In the genomic region with DNA sequence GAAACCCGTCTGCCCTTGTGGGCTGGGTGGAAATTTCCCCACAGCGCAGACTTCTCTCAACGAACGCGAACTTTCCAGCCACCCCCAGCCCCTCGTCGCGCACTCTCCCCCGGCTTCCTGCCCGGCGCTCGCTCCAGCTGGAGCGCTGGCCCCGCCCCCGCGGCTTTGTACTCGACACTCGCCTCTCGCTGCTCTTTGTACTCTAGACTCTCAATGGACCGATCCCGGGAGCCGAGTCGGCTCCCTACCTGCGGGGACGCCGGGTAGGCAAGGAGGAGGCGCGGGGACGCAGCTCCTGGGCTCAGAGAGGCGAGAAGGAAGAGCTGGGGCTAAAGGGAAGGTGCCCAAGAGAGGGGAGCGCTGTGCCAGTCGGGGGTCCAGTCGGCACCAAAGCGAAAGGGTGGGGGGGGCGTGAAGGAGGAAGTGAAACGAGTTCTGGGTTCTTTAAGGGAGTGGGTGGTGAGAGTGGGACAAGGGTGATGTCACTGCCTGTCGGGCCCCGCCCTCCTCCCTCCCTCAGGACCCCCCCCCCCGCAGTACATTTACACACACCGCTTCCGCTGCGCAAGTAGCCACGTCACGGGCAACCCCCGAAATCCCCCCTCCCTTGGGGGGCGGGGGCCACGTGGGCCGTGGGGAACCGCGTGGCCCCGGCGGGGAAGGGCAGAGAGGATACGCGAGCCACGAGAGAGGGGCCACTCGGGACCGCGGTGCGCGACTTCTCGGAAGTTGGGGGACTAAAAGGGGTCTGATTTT, we compare ENCODE assay signal across 1 cellular context.
A peak's percentile ranks its signal among the peaks of the same experiment; 100 is the strongest.
TF ChIP-seq lines count a peak whose summit lies in the region.

No MANE protein-coding gene starts in this region.

TF ChIP-seq in HepG2, 621 proteins besides CTCF, POLR2A, EP300 and RAD21 (continues in another document):
- TF ChIP-seq XRCC5 (optimal IDR thresholded peaks at IDR 0.05; ENCODE audit: low read length): peak; percentile 38
- 0 out of 2 replicates have a peak, but pooled peaks have one; percentile 48 for TF ChIP-seq ZNF33B (CRISPR knock-in tag; IDR thresholded peaks at IDR 0.05)
- TF ChIP-seq ZMYM4 (CRISPR knock-in tag; IDR thresholded peaks at IDR 0.05): peak; percentile 42; the same call in 1 of the 2 replicates
- TF ChIP-seq, protein P1, sequence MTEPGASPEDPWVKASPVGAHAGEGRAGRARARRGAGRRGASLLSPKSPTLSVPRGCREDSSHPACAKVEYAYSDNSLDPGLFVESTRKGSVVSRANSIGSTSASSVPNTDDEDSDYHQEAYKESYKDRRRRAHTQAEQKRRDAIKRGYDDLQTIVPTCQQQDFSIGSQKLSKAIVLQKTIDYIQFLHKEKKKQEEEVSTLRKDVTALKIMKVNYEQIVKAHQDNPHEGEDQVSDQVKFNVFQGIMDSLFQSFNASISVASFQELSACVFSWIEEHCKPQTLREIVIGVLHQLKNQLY (CRISPR knock-in tag; IDR thresholded peaks at IDR 0.05): no peak
- TF ChIP-seq SRSF1 (optimal IDR thresholded peaks at IDR 0.05; ENCODE audit: low read depth, low read length): peak; percentile 27
- TF ChIP-seq U2AF2 (IDR thresholded peaks at IDR 0.05; ENCODE audit: low read depth, low read length): 0 out of 2 replicates have a peak, but pooled peaks have one; percentile 64
- no peak for TF ChIP-seq HNRNPH1 (optimal IDR thresholded peaks at IDR 0.05; ENCODE audit: low read depth, low read length)
- no peak for TF ChIP-seq HMGA1 (CRISPR knock-in tag; conservative IDR thresholded peaks at IDR 0.05)
- TF ChIP-seq ZBTB7A (CRISPR knock-in tag; IDR thresholded peaks at IDR 0.05): peak; percentile 29; the same call in 1 of the 2 replicates
- TF ChIP-seq, protein P2, sequence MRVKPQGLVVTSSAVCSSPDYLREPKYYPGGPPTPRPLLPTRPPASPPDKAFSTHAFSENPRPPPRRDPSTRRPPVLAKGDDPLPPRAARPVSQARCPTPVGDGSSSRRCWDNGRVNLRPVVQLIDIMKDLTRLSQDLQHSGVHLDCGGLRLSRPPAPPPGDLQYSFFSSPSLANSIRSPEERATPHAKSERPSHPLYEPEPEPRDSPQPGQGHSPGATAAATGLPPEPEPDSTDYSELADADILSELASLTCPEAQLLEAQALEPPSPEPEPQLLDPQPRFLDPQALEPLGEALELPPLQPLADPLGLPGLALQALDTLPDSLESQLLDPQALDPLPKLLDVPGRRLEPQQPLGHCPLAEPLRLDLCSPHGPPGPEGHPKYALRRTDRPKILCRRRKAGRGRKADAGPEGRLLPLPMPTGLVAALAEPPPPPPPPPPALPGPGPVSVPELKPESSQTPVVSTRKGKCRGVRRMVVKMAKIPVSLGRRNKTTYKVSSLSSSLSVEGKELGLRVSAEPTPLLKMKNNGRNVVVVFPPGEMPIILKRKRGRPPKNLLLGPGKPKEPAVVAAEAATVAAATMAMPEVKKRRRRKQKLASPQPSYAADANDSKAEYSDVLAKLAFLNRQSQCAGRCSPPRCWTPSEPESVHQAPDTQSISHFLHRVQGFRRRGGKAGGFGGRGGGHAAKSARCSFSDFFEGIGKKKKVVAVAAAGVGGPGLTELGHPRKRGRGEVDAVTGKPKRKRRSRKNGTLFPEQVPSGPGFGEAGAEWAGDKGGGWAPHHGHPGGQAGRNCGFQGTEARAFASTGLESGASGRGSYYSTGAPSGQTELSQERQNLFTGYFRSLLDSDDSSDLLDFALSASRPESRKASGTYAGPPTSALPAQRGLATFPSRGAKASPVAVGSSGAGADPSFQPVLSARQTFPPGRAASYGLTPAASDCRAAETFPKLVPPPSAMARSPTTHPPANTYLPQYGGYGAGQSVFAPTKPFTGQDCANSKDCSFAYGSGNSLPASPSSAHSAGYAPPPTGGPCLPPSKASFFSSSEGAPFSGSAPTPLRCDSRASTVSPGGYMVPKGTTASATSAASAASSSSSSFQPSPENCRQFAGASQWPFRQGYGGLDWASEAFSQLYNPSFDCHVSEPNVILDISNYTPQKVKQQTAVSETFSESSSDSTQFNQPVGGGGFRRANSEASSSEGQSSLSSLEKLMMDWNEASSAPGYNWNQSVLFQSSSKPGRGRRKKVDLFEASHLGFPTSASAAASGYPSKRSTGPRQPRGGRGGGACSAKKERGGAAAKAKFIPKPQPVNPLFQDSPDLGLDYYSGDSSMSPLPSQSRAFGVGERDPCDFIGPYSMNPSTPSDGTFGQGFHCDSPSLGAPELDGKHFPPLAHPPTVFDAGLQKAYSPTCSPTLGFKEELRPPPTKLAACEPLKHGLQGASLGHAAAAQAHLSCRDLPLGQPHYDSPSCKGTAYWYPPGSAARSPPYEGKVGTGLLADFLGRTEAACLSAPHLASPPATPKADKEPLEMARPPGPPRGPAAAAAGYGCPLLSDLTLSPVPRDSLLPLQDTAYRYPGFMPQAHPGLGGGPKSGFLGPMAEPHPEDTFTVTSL (CRISPR knock-in tag; IDR thresholded peaks at IDR 0.05; ENCODE audit: borderline replicate concordance): no peak
- no peak for TF ChIP-seq KMT2A (CRISPR knock-in tag; IDR thresholded peaks at IDR 0.05)
- TF ChIP-seq CBX1 (IDR thresholded peaks at IDR 0.05; ENCODE audit: low read depth): peak; percentile 7
- TF ChIP-seq SNAPC2 (CRISPR knock-in tag; IDR thresholded peaks at IDR 0.05): no peak
- no peak for TF ChIP-seq ZBTB8A (CRISPR knock-in tag; IDR thresholded peaks at IDR 0.05; ENCODE audit: borderline replicate concordance, low read depth)
- TF ChIP-seq IRF2 (CRISPR knock-in tag; IDR thresholded peaks at IDR 0.05): peak; percentile 13; the same call in 1 of the 2 replicates
- no peak for TF ChIP-seq ZNF850 (CRISPR knock-in tag; conservative IDR thresholded peaks at IDR 0.05)
- TF ChIP-seq ZNF629 (CRISPR knock-in tag; conservative IDR thresholded peaks at IDR 0.05): no peak
- TF ChIP-seq ZNF660 (CRISPR knock-in tag; IDR thresholded peaks at IDR 0.05; ENCODE audit: borderline replicate concordance, low read depth): no peak
- TF ChIP-seq, protein P3, sequence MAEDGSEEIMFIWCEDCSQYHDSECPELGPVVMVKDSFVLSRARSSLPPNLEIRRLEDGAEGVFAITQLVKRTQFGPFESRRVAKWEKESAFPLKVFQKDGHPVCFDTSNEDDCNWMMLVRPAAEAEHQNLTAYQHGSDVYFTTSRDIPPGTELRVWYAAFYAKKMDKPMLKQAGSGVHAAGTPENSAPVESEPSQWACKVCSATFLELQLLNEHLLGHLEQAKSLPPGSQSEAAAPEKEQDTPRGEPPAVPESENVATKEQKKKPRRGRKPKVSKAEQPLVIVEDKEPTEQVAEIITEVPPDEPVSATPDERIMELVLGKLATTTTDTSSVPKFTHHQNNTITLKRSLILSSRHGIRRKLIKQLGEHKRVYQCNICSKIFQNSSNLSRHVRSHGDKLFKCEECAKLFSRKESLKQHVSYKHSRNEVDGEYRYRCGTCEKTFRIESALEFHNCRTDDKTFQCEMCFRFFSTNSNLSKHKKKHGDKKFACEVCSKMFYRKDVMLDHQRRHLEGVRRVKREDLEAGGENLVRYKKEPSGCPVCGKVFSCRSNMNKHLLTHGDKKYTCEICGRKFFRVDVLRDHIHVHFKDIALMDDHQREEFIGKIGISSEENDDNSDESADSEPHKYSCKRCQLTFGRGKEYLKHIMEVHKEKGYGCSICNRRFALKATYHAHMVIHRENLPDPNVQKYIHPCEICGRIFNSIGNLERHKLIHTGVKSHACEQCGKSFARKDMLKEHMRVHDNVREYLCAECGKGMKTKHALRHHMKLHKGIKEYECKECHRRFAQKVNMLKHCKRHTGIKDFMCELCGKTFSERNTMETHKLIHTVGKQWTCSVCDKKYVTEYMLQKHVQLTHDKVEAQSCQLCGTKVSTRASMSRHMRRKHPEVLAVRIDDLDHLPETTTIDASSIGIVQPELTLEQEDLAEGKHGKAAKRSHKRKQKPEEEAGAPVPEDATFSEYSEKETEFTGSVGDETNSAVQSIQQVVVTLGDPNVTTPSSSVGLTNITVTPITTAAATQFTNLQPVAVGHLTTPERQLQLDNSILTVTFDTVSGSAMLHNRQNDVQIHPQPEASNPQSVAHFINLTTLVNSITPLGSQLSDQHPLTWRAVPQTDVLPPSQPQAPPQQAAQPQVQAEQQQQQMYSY (CRISPR knock-in tag; IDR thresholded peaks at IDR 0.05): peak; percentile 88
- TF ChIP-seq, protein P4, sequence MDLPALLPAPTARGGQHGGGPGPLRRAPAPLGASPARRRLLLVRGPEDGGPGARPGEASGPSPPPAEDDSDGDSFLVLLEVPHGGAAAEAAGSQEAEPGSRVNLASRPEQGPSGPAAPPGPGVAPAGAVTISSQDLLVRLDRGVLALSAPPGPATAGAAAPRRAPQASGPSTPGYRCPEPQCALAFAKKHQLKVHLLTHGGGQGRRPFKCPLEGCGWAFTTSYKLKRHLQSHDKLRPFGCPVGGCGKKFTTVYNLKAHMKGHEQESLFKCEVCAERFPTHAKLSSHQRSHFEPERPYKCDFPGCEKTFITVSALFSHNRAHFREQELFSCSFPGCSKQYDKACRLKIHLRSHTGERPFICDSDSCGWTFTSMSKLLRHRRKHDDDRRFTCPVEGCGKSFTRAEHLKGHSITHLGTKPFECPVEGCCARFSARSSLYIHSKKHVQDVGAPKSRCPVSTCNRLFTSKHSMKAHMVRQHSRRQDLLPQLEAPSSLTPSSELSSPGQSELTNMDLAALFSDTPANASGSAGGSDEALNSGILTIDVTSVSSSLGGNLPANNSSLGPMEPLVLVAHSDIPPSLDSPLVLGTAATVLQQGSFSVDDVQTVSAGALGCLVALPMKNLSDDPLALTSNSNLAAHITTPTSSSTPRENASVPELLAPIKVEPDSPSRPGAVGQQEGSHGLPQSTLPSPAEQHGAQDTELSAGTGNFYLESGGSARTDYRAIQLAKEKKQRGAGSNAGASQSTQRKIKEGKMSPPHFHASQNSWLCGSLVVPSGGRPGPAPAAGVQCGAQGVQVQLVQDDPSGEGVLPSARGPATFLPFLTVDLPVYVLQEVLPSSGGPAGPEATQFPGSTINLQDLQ (CRISPR knock-in tag; IDR thresholded peaks at IDR 0.05): 0 out of 2 replicates have a peak, but pooled peaks have one; percentile 65
- TF ChIP-seq PAWR (CRISPR knock-in tag; IDR thresholded peaks at IDR 0.05; ENCODE audit: borderline replicate concordance): no peak
- TF ChIP-seq, protein P5, sequence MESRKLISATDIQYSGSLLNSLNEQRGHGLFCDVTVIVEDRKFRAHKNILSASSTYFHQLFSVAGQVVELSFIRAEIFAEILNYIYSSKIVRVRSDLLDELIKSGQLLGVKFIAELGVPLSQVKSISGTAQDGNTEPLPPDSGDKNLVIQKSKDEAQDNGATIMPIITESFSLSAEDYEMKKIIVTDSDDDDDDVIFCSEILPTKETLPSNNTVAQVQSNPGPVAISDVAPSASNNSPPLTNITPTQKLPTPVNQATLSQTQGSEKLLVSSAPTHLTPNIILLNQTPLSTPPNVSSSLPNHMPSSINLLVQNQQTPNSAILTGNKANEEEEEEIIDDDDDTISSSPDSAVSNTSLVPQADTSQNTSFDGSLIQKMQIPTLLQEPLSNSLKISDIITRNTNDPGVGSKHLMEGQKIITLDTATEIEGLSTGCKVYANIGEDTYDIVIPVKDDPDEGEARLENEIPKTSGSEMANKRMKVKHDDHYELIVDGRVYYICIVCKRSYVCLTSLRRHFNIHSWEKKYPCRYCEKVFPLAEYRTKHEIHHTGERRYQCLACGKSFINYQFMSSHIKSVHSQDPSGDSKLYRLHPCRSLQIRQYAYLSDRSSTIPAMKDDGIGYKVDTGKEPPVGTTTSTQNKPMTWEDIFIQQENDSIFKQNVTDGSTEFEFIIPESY (CRISPR knock-in tag; IDR thresholded peaks at IDR 0.05): no peak
- TF ChIP-seq ZNF644 (CRISPR knock-in tag; IDR thresholded peaks at IDR 0.05; ENCODE audit: low read depth): no peak
- TF ChIP-seq GATAD1 (CRISPR knock-in tag; IDR thresholded peaks at IDR 0.05): no peak
- TF ChIP-seq ETV5 (CRISPR knock-in tag; IDR thresholded peaks at IDR 0.05; ENCODE audit: borderline replicate concordance): 0 out of 2 replicates have a peak, but pooled peaks have one; percentile 33
- 0 out of 2 replicates have a peak, but pooled peaks have one; percentile 1 for TF ChIP-seq POLR2AphosphoS2 (IDR thresholded peaks at IDR 0.05; ENCODE audit: low read depth, low read length)
- TF ChIP-seq GZF1 (CRISPR knock-in tag; IDR thresholded peaks at IDR 0.05): no peak
- 0 out of 2 replicates have a peak, but pooled peaks have one; percentile 11 for TF ChIP-seq GATA4 (IDR thresholded peaks at IDR 0.05; ENCODE audit: borderline replicate concordance, low read depth)
- no peak for TF ChIP-seq ZFAT (CRISPR knock-in tag; conservative IDR thresholded peaks at IDR 0.05)
- no peak for TF ChIP-seq KDM1A (CRISPR knock-in tag; IDR thresholded peaks at IDR 0.05)
- peak; percentile 43; the same call in 1 of the 2 replicates for TF ChIP-seq YEATS4 (CRISPR knock-in tag; IDR thresholded peaks at IDR 0.05; ENCODE audit: borderline replicate concordance)
- TF ChIP-seq HNF4G (IDR thresholded peaks at IDR 0.05; ENCODE audit: borderline replicate concordance, low read depth, low read length): peak; percentile 85
- TF ChIP-seq HNF4G (CRISPR knock-in tag; IDR thresholded peaks at IDR 0.05; ENCODE audit: borderline replicate concordance, low read depth): no peak
- no peak for TF ChIP-seq DPF2 (CRISPR knock-in tag; IDR thresholded peaks at IDR 0.05; ENCODE audit: borderline replicate concordance, low read depth)
- TF ChIP-seq, protein P6, sequence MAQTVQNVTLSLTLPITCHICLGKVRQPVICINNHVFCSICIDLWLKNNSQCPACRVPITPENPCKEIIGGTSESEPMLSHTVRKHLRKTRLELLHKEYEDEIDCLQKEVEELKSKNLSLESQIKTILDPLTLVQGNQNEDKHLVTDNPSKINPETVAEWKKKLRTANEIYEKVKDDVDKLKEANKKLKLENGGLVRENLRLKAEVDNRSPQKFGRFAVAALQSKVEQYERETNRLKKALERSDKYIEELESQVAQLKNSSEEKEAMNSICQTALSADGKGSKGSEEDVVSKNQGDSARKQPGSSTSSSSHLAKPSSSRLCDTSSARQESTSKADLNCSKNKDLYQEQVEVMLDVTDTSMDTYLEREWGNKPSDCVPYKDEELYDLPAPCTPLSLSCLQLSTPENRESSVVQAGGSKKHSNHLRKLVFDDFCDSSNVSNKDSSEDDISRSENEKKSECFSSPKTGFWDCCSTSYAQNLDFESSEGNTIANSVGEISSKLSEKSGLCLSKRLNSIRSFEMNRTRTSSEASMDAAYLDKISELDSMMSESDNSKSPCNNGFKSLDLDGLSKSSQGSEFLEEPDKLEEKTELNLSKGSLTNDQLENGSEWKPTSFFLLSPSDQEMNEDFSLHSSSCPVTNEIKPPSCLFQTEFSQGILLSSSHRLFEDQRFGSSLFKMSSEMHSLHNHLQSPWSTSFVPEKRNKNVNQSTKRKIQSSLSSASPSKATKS (CRISPR knock-in tag; IDR thresholded peaks at IDR 0.05): no peak
- TF ChIP-seq POLR2AphosphoS5 (IDR thresholded peaks at IDR 0.05; ENCODE audit: low read depth, low read length): peak; percentile 60; the same call in 1 of the 2 replicates
- TF ChIP-seq HNRNPLL (IDR thresholded peaks at IDR 0.05; ENCODE audit: low read depth, low read length, poor library complexity, severe bottlenecking): peak; percentile 29
- peak; percentile 33; the same call in 1 of the 2 replicates for TF ChIP-seq PITX1 (CRISPR knock-in tag; IDR thresholded peaks at IDR 0.05)
- no peak for TF ChIP-seq TOE1 (CRISPR knock-in tag; IDR thresholded peaks at IDR 0.05)
- TF ChIP-seq KDM4B (CRISPR knock-in tag; IDR thresholded peaks at IDR 0.05): no peak
- no peak for TF ChIP-seq ONECUT2 (CRISPR knock-in tag; IDR thresholded peaks at IDR 0.05)
- TF ChIP-seq MAFG (CRISPR knock-in tag; IDR thresholded peaks at IDR 0.05): no peak
- TF ChIP-seq, protein P7, sequence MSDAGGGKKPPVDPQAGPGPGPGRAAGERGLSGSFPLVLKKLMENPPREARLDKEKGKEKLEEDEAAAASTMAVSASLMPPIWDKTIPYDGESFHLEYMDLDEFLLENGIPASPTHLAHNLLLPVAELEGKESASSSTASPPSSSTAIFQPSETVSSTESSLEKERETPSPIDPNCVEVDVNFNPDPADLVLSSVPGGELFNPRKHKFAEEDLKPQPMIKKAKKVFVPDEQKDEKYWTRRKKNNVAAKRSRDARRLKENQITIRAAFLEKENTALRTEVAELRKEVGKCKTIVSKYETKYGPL (CRISPR knock-in tag; IDR thresholded peaks at IDR 0.05): no peak
- peak; percentile 90 for TF ChIP-seq HNF4A (CRISPR knock-in tag; IDR thresholded peaks at IDR 0.05)
- 0 out of 2 replicates have a peak, but pooled peaks have one; percentile 7 for TF ChIP-seq ZNF331 (CRISPR knock-in tag; IDR thresholded peaks at IDR 0.05)
